In genomic region chr20:56796345-56796744, GRCh38 we compare ENCODE assay signal across 18 cellular contexts.
"Had no signal": no experiment of that assay in that cellular context is flagged by ENCODE, and none has a peak within 500 bp of the region (broad histone marks: within the 10 kb centered on the region; RNA-seq: fewer than 3 reads in every experiment).

No MANE protein-coding gene starts in this region.

- H3K4me1 ChIP-seq: foreskin keratinocyte, left lung, sigmoid colon had no signal

- H3K27me3 ChIP-seq: cardiac muscle cell, foreskin keratinocyte, sigmoid colon had no signal

- H3K9me3 ChIP-seq: sigmoid colon had no signal

- DNase-seq: activated CD4-positive, alpha-beta T cell treated with anti-CD3 and anti-CD28 coated beads for 36 hours; activated CD4-positive, alpha-beta T cell treated with anti-CD3 and anti-CD28 coated beads, Interleukin-2, amount 50 U/mL, for 48 hours; activated T-cell treated with anti-CD3 and anti-CD28 coated beads for 4 hours; amniotic stem cell; foreskin keratinocyte; head of caudate nucleus; kidney; left lung; mammary epithelial cell; nephron progenitor cell; nucleus accumbens; sigmoid colon; stimulated activated CD4-positive, alpha-beta T cell treated with anti-CD3 and anti-CD28 coated beads, Interleukin-4, amount 100 ng/mL, for 4 hours; T-helper 2 cell had no signal

- H3K27ac ChIP-seq: cardiac muscle cell, foreskin keratinocyte, left lung, sigmoid colon, thoracic aorta had no signal

- H3K4me3 ChIP-seq: cardiac muscle cell, left lung, sigmoid colon, thoracic aorta had no signal

- H3K36me3 ChIP-seq: cardiac muscle cell, left lung, sigmoid colon, thoracic aorta had no signal

- ATAC-seq: activated CD4-positive, alpha-beta T cell treated with anti-CD3 and anti-CD28 coated beads for 36 hours; foreskin keratinocyte; left lung; stimulated activated memory B cell treated with anti-CD40 and anti-IgM and Interleukin-4, amounts not matched to agents 10 μg/mL and 1 μg/mL and 100 μg/mL, for 72 hours; WTC11 had no signal
